ENCODE assay signal across 1 cellular context in the genomic region with DNA sequence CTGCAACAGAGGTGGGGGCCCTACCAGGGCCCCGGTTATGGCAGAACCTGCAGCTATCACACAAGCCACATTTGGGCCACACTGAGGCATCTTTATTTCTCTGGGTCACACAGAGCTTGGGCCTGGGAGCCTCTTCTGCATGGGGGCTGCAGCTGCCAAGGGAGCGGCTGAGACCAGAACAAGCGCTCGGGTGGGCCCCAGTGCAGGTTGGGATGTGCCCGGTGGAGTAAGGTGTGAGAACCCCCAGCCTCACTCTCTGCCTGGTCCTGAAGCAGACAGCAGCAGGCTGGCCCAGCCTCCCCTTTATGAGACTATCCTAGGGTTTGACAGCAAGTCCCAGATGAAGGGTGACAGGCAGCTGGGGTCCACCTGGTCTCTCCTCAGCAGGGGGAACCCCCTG. TPM values are rescaled to one million over a fixed set of nuclear protein-coding genes. Genes with fewer than 3 reads are reported as not detected.
"Had no signal": no experiment of that assay in that cellular context is flagged by ENCODE, and none has a peak within 500 bp of the region (broad histone marks: within the 10 kb centered on the region; RNA-seq: fewer than 3 reads in every experiment).

No MANE protein-coding gene starts in this region.

RNA-seq across cellular contexts. Expression of gene RTN4R, which starts 46.1 kb away (rescaled TPM):
- total RNA-seq: OCI-LY7 had no signal
